Comparison of ENCODE assay signal across 14 cellular contexts in the genomic region with DNA sequence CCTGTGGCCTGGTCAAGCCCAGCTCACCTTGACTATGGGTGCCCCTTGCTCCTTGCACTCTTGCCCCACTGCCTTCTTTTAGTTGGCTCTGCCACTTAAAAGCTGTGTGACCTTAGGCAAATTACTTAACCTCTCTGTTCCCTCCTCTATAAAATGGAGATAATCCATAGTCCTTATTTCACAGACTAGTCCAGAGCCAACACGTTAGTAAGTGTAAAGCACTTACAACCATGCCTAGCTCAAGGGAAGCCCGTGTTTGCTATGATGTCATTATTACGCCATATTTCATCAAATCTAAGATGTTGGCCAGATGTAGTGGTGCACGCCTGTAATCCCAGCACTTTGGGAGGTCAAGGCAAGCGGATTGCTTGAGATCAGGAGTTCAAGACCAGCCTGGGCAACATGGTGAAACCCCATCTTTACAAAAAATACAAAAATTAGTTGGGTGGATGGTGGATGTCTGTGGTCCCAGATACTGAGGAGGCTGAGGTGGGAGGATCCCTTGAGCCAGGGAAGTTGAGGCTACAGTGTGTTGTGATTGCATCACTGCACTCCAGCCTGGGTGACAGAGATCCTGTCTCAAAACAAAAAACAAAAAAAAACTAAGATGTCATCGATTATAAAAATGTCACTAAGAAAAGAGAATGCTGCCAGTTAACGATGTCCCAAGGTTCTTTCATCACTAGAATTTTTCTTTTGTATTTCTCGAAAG. TPM values are rescaled to one million over a fixed set of nuclear protein-coding genes. Genes with fewer than 3 reads are reported as not detected.
DNase-seq lines count a peak whose midpoint lies in the region; FAIRE-seq and TF ChIP-seq lines count a peak whose summit lies in the region.
"Had no signal": no experiment of that assay in that cellular context is flagged by ENCODE, and none has a peak within 500 bp of the region (broad histone marks: within the 10 kb centered on the region; RNA-seq: fewer than 3 reads in every experiment).

No MANE protein-coding gene starts in this region.

- H3K27me3 Mint-ChIP-seq in activated naive CD4-positive, alpha-beta T cell treated with anti-CD3 and anti-CD28 coated beads, Interleukin-2, amount 50 U/mL, for 24 hours, result no peaks in the 10 kb centered on the region
- peaks cover 12% of the 10 kb centered on the region for H3K27me3 Mint-ChIP-seq in astrocyte (ENCODE audit: low read depth, unreplicated experiment)

- H3K79me2 ChIP-seq in astrocyte (ENCODE audit: insufficient read depth, low read length), result no peaks in the 10 kb centered on the region

- H3K4me3 Mint-ChIP-seq in activated naive CD4-positive, alpha-beta T cell treated with anti-CD3 and anti-CD28 coated beads, Interleukin-2, amount 50 U/mL, for 24 hours, result no peak overlapping the region
- peak overlapping the region; percentile 11 for H3K4me3 Mint-ChIP-seq in astrocyte (ENCODE audit: unreplicated experiment)

- TF ChIP-seq CTCF in astrocyte (IDR thresholded peaks at IDR 0.05; ENCODE audit: insufficient read depth, low read depth, low read length) (no peak), neutrophil (IDR thresholded peaks at IDR 0.05) (no peak), coronary artery (IDR thresholded peaks at IDR 0.05) (no peak)

- H3K27ac ChIP-seq in astrocyte (ENCODE audit: low read depth, low read length) (no peak overlapping the region), neutrophil (peak overlapping the region; percentile 99), coronary artery (no peak overlapping the region)

- H3K36me3 ChIP-seq in astrocyte (ENCODE audit: insufficient read depth, low read length), result no peaks in the 10 kb centered on the region
- peaks cover 8% of the 10 kb centered on the region for H3K36me3 ChIP-seq in neutrophil
- H3K36me3 ChIP-seq: HAP-1, upper lobe of left lung had no signal

- H3K4me1 ChIP-seq in astrocyte (ENCODE audit: insufficient read depth, low read length), result peaks cover 12% of the 10 kb centered on the region
- peaks cover 73 to 80% of the 10 kb centered on the region in 2 experiments for H3K4me1 ChIP-seq in neutrophil (ENCODE audit: control insufficient read depth in 1 of 2, insufficient read depth in 1 of 2, low read depth in 1 of 2, low read length in 1 of 2)

- H3K9me3 ChIP-seq in astrocyte (ENCODE audit: insufficient read depth, low read depth, low read length) (no peaks in the 10 kb centered on the region), neutrophil (no peaks in the 10 kb centered on the region)
- H3K9me3 ChIP-seq: HAP-1, upper lobe of left lung had no signal

- no peaks in the 10 kb centered on the region for H4K20me1 ChIP-seq in astrocyte (ENCODE audit: insufficient read depth, low read length)

- H3K4me2 ChIP-seq in astrocyte (ENCODE audit: low read length), result no peak overlapping the region

- H2AFZ ChIP-seq in astrocyte (ENCODE audit: low read depth, low read length), result no peak overlapping the region

- H3K27ac Mint-ChIP-seq in activated naive CD4-positive, alpha-beta T cell treated with anti-CD3 and anti-CD28 coated beads, Interleukin-2, amount 50 U/mL, for 24 hours, result peak overlapping the region; percentile 51
- H3K27ac Mint-ChIP-seq in astrocyte (ENCODE audit: unreplicated experiment), result no peak overlapping the region

- DNase-seq in activated naive CD4-positive, alpha-beta T cell (lab: John Stamatoyannopoulos, UW), result no peak
- no peak for DNase-seq in astrocyte (ENCODE audit: low read depth)
- DNase-seq in NCI-H1694 (lab: John Stamatoyannopoulos, UW), result no peak
- DNase-seq in coronary artery (ENCODE audit: low spot score), result no peak
- DNase-seq: activated CD4-positive, alpha-beta T cell treated with anti-CD3 and anti-CD28 coated beads for 48 hours; activated gamma-delta T cell treated with Interleukin-2 at 50 U/mL for 16 hours; DMS153; hippocampal formation; NCI-H2029; stimulated activated CD4-positive, alpha-beta T cell treated with anti-CD3 and anti-CD28 coated beads, Interleukin-1b, Interleukin-23, amount 100 ng/mL, for 48 hours had no signal

- H3K4me3 ChIP-seq in astrocyte (ENCODE audit: insufficient read depth, low read depth, low read length) (no peak overlapping the region), neutrophil (ENCODE audit: low read depth in 1 of 2, low read length in 1 of 2) (no peak overlapping the region), coronary artery (no peak overlapping the region)
- H3K4me3 ChIP-seq: HAP-1, upper lobe of left lung had no signal

- no peaks in the 10 kb centered on the region for H3K9me3 Mint-ChIP-seq in activated naive CD4-positive, alpha-beta T cell treated with anti-CD3 and anti-CD28 coated beads, Interleukin-2, amount 50 U/mL, for 24 hours
- no peaks in the 10 kb centered on the region for H3K9me3 Mint-ChIP-seq in astrocyte (ENCODE audit: unreplicated experiment)

- H3K36me3 Mint-ChIP-seq in activated naive CD4-positive, alpha-beta T cell treated with anti-CD3 and anti-CD28 coated beads, Interleukin-2, amount 50 U/mL, for 24 hours, result no peaks in the 10 kb centered on the region
- no peaks in the 10 kb centered on the region for H3K36me3 Mint-ChIP-seq in astrocyte (ENCODE audit: low read depth, unreplicated experiment)

- FAIRE-seq in astrocyte (lab: Jason Lieb, UNC), result no peak

- peaks cover 37% of the 10 kb centered on the region for H3K4me1 Mint-ChIP-seq in activated naive CD4-positive, alpha-beta T cell treated with anti-CD3 and anti-CD28 coated beads, Interleukin-2, amount 50 U/mL, for 24 hours
- peaks cover 6% of the 10 kb centered on the region for H3K4me1 Mint-ChIP-seq in astrocyte (ENCODE audit: low read depth, unreplicated experiment)

- H3K9ac ChIP-seq in astrocyte (ENCODE audit: low read length), result no peak overlapping the region

- H3K27me3 ChIP-seq in astrocyte (ENCODE audit: insufficient read depth, low read length), result no peaks in the 10 kb centered on the region
- no peaks in the 10 kb centered on the region for H3K27me3 ChIP-seq in neutrophil
- H3K27me3 ChIP-seq: upper lobe of left lung had no signal

RNA-seq across cellular contexts. Expression of a gene that starts 2.3 kb away (rescaled TPM):
- total RNA-seq in astrocyte, result 1.2 and 1.6 TPM in 2 replicates

RNA-seq across cellular contexts. Expression of a gene that starts 19.8 kb away (rescaled TPM):
- 243 and 263 TPM in 2 replicates for total RNA-seq in astrocyte

RNA-seq across cellular contexts. Expression of a gene that starts 20.3 kb away (rescaled TPM):
- 130 and 146 TPM in 2 replicates for total RNA-seq in astrocyte

RNA-seq across cellular contexts. Expression of a gene that starts 21.3 kb away (rescaled TPM):
- total RNA-seq in astrocyte, result 30.7 and 36.2 TPM in 2 replicates

RNA-seq across cellular contexts. Expression of a gene that starts 32.4 kb away (rescaled TPM):
- total RNA-seq in astrocyte, result 25.0 and 26.3 TPM in 2 replicates
